ENCODE assay signal across 1 cellular context in genomic region chr7:106071999-106072714, GRCh38.
TF ChIP-seq lines count a peak whose summit lies in the region.

No MANE protein-coding gene starts in this region.

TF ChIP-seq in HepG2, 621 proteins besides CTCF, POLR2A, EP300 and RAD21 (continued from another document and continues in another):
- no peak for TF ChIP-seq MXD3 (CRISPR knock-in tag; IDR thresholded peaks at IDR 0.05)
- no peak for TF ChIP-seq GABPB1 (CRISPR knock-in tag; IDR thresholded peaks at IDR 0.05)
- TF ChIP-seq FOXP1 (IDR thresholded peaks at IDR 0.05), result no peak
- peak; percentile 47; the same call in 1 of the 2 replicates for TF ChIP-seq FOXP1 (CRISPR knock-in tag; IDR thresholded peaks at IDR 0.05)
- no peak for TF ChIP-seq RORA (CRISPR knock-in tag; IDR thresholded peaks at IDR 0.05)
- no peak for TF ChIP-seq ZFP36 (IDR thresholded peaks at IDR 0.05; ENCODE audit: borderline replicate concordance, low read depth, low read length, partially characterized antibody)
- TF ChIP-seq ZBTB7A (CRISPR knock-in tag; IDR thresholded peaks at IDR 0.05), result no peak
- TF ChIP-seq CERS6 (CRISPR knock-in tag; IDR thresholded peaks at IDR 0.05), result no peak
- TF ChIP-seq MNT (IDR thresholded peaks at IDR 0.05), result no peak
- TF ChIP-seq ESRRA (CRISPR knock-in tag; IDR thresholded peaks at IDR 0.05; ENCODE audit: low read depth), result 0 out of 2 replicates have a peak, but pooled peaks have one; percentile 27
- TF ChIP-seq CHD4 (IDR thresholded peaks at IDR 0.05; ENCODE audit: borderline replicate concordance, low read length), result no peak
- 0 out of 2 replicates have a peak, but pooled peaks have one; percentile 34 for TF ChIP-seq ARID3A (IDR thresholded peaks at IDR 0.05; ENCODE audit: low read depth, low read length)
- TF ChIP-seq ZGPAT (CRISPR knock-in tag; IDR thresholded peaks at IDR 0.05), result no peak
- TF ChIP-seq ATF6 (CRISPR knock-in tag; conservative IDR thresholded peaks at IDR 0.05), result no peak
- no peak for TF ChIP-seq IKZF1 (IDR thresholded peaks at IDR 0.05)
- no peak for TF ChIP-seq UBTF (CRISPR knock-in tag; IDR thresholded peaks at IDR 0.05)
- no peak; the same call in 1 of the 2 replicates for TF ChIP-seq NR2F2 (IDR thresholded peaks at IDR 0.05; ENCODE audit: borderline replicate concordance, low read depth)
- TF ChIP-seq FIP1L1 (IDR thresholded peaks at IDR 0.05; ENCODE audit: borderline replicate concordance, insufficient read depth, low read depth, low read length), result no peak
- no peak for TF ChIP-seq FUBP1 (CRISPR knock-in tag; IDR thresholded peaks at IDR 0.05; ENCODE audit: borderline replicate concordance)
- TF ChIP-seq GABPA (IDR thresholded peaks at IDR 0.05; ENCODE audit: low read depth, low read length), result no peak
- no peak for TF ChIP-seq GABPA (CRISPR knock-in tag; IDR thresholded peaks at IDR 0.05; ENCODE audit: low read depth)
- no peak for TF ChIP-seq ZNF225 (CRISPR knock-in tag; IDR thresholded peaks at IDR 0.05)
- 0 out of 2 replicates have a peak, but pooled peaks have one; percentile 24 for TF ChIP-seq MAX (IDR thresholded peaks at IDR 0.05)
- no peak for TF ChIP-seq NR0B2 (CRISPR knock-in tag; IDR thresholded peaks at IDR 0.05)
- TF ChIP-seq FOXO4 (CRISPR knock-in tag; conservative IDR thresholded peaks at IDR 0.05), result no peak
- TF ChIP-seq TARDBP (CRISPR knock-in tag; IDR thresholded peaks at IDR 0.05), result no peak
- no peak for TF ChIP-seq TCF12 (IDR thresholded peaks at IDR 0.05)
- TF ChIP-seq TCF12 (CRISPR knock-in tag; IDR thresholded peaks at IDR 0.05), result no peak
- TF ChIP-seq ZFP36L1 (CRISPR knock-in tag; IDR thresholded peaks at IDR 0.05), result no peak
- TF ChIP-seq BATF2 (CRISPR knock-in tag; IDR thresholded peaks at IDR 0.05), result no peak
- TF ChIP-seq CHD2 (IDR thresholded peaks at IDR 0.05; ENCODE audit: low read depth, low read length), result no peak
- no peak for TF ChIP-seq BCLAF1 (IDR thresholded peaks at IDR 0.05)
- TF ChIP-seq SNAPC2 (CRISPR knock-in tag; IDR thresholded peaks at IDR 0.05), result no peak
- peak; percentile 38; the same call in 1 of the 2 replicates for TF ChIP-seq KDM6A (CRISPR knock-in tag; IDR thresholded peaks at IDR 0.05; ENCODE audit: low read depth)
- TF ChIP-seq GMEB1 (CRISPR knock-in tag; IDR thresholded peaks at IDR 0.05; ENCODE audit: borderline replicate concordance), result no peak; the same call in 1 of the 2 replicates
- peak; percentile 86 for TF ChIP-seq HDAC2 (CRISPR knock-in tag; IDR thresholded peaks at IDR 0.05)
- no peak for TF ChIP-seq ZNF282 (IDR thresholded peaks at IDR 0.05; ENCODE audit: partially characterized antibody)
